In the genomic region with DNA sequence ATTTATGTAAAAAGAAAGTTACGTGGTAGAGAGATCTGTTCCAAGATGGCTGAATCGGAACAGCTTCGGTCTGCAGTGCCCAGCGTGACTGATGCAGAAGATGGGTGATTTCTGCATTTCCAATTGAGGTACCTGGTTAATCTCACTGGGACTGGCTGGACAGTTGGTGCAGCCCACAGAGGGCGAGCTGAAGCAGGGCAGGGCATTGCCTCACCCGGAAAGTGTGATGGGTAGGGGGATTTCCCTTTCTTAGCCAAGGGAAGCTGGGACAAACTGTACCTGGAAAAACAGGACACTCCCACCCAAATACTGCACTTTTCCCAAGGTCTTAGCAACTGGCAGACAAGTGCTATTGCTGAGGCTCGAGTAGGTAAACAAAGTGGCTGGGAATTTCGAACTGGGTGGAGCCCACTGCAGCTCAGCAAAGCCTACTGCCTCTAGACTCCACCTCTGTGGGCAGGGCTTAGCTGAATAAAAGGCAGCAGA, we compare ENCODE assay signal across 12 cellular contexts. TPM values are rescaled to one million over a fixed set of nuclear protein-coding genes. Genes with fewer than 3 reads are reported as not detected.
DNase-seq lines count a peak whose midpoint lies in the region; ATAC-seq and TF ChIP-seq lines count a peak whose summit lies in the region.
"Had no signal": no experiment of that assay in that cellular context is flagged by ENCODE, and none has a peak within 500 bp of the region (broad histone marks: within the 10 kb centered on the region; RNA-seq: fewer than 3 reads in every experiment).

No MANE protein-coding gene starts in this region.

- H3K9me3 ChIP-seq in upper lobe of right lung (no peaks in the 10 kb centered on the region), psoas muscle (no peaks in the 10 kb centered on the region)

- no peaks in the 10 kb centered on the region for H3K27me3 ChIP-seq in upper lobe of right lung
- H3K27me3 ChIP-seq in psoas muscle (ENCODE audit: insufficient read depth in 3 of 3, low read length in 2 of 3), result no peaks in the 10 kb centered on the region
- H3K27me3 ChIP-seq: dorsolateral prefrontal cortex had no signal

- peak; percentile 27 for DNase-seq in stimulated activated CD4-positive, alpha-beta T cell treated with anti-CD3 and anti-CD28 coated beads, Interleukin-15, amount 100 ng/mL, for 24 hours
- DNase-seq in stimulated activated CD4-positive, alpha-beta T cell treated with anti-CD3 and anti-CD28 coated beads, Interleukin-4, amount 100 ng/mL, for 4 hours, result no peak
- DNase-seq in SK-N-DZ (ENCODE audit: low spot score) (peak; percentile 54), left lobe of liver (ENCODE audit: low spot score) (peak; percentile 82), upper lobe of right lung (no peak), psoas muscle (no peak), GOT3 (lab: John Stamatoyannopoulos, UW) (no peak)
- DNase-seq: dorsolateral prefrontal cortex; NCI-H146; stimulated activated CD4-positive, alpha-beta T cell treated with anti-CD3 and anti-CD28 coated beads, Interleukin-12 subunit alpha, Interleukin-12 subunit beta, amount 100 ng/mL, for 4 hours had no signal

- intact Hi-C loops in upper lobe of right lung (cut with DNase I) (no loop called here), psoas muscle (cut with DNase I) (no loop called here)

- no peaks in the 10 kb centered on the region for H3K4me1 ChIP-seq in upper lobe of right lung
- H3K4me1 ChIP-seq in psoas muscle, result no peaks in the 10 kb centered on the region

- ATAC-seq in left lobe of liver (peak; percentile 92), upper lobe of right lung (peak; percentile 85), GM21390 (IDR thresholded peaks at IDR 0.05; ENCODE audit: unreplicated experiment) (no peak), psoas muscle (no peak)
- ATAC-seq: activated CD4-positive, CD25-positive, alpha-beta regulatory T cell treated with anti-CD3 and anti-CD28 coated beads, Interleukin-2, amount 50 U/mL, for 24 hours had no signal

- WGBS in psoas muscle, 3 donors, result 80 to 85% (median 81%) methylated on average over 8 of the region's 8 CpGs

- TF ChIP-seq CTCF in upper lobe of right lung (IDR thresholded peaks at IDR 0.05) (no peak), psoas muscle (IDR thresholded peaks at IDR 0.05) (no peak)

- H3K36me3 ChIP-seq in upper lobe of right lung, result no peaks in the 10 kb centered on the region
- H3K36me3 ChIP-seq in psoas muscle (ENCODE audit: insufficient read depth in 1 of 2, low read depth in 1 of 2), result no peaks in the 10 kb centered on the region

- peak overlapping the region; percentile 11 for H3K27ac ChIP-seq in upper lobe of right lung
- no peak overlapping the region for H3K27ac ChIP-seq in psoas muscle

- peak overlapping the region; percentile 8 for H3K4me3 ChIP-seq in upper lobe of right lung
- H3K4me3 ChIP-seq in psoas muscle, result no peak overlapping the region

RNA-seq across cellular contexts. Expression of gene HSD17B4, which starts 13.1 kb away (rescaled TPM):
- 155 and 206 TPM in 2 replicates for polyA plus RNA-seq in SK-N-DZ (2014; cell fraction: cytosol; rRNA removed)
- 157 and 318 TPM in 2 replicates for polyA plus RNA-seq in SK-N-DZ (2014; cell fraction: nucleus; rRNA removed)
- 664 TPM for total RNA-seq in left lobe of liver
- 335 TPM for total RNA-seq in upper lobe of right lung
- 100 to 1,000 TPM in 3 of 4 donors, 10 to 100 TPM in 1; 60.8 to 142 (median 131) TPM for total RNA-seq in psoas muscle
- polyA plus RNA-seq in psoas muscle, result 10 to 100 TPM; 60.5 to 66.8 (median 64.2) TPM

Comparison
In these comparisons a context has a peak if more than half of its experiments do, and no peak if none do; other contexts are left out.
1. DNase-seq: peak in stimulated activated CD4-positive, alpha-beta T cell treated with anti-CD3 and anti-CD28 coated beads, Interleukin-15, amount 100 ng/mL, for 24 hours (single experiment), SK-N-DZ (single experiment) and left lobe of liver (single experiment); none in stimulated activated CD4-positive, alpha-beta T cell treated with anti-CD3 and anti-CD28 coated beads, Interleukin-4, amount 100 ng/mL, for 4 hours (0 of 2), upper lobe of right lung (single experiment), psoas muscle (0 of 2) and GOT3 (single experiment).
2. ATAC-seq: peak in left lobe of liver (single experiment) and upper lobe of right lung (single experiment); none in GM21390 (single experiment) and psoas muscle (0 of 4).